18 cellular contexts compared by ENCODE assay signal in the genomic region with DNA sequence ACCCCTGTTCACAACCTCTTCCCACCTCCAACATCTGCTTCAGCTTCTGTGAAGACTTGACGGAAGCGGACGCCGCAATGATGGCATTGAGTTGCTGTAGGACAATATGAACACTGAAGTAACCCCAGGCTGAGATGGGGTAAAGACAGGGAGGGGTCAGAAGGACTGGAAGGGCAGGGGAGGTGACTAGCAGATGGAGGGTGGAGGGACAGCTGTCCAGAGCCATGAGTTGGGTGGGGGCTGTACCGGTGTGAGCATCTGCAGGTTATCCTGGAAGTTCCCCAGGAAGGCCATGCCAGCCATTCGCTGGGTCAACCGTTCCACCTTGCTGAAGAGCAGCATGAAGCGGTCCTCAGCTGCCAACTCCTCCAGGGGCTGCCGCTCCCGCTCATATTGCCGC. TPM values are rescaled to one million over a fixed set of nuclear protein-coding genes. Genes with fewer than 3 reads are reported as not detected.
A peak's percentile ranks its signal among the peaks of the same experiment; 100 is the strongest.
DNase-seq lines count a peak whose midpoint lies in the region; ATAC-seq lines count a peak whose summit lies in the region.
"Had no signal": no experiment of that assay in that cellular context is flagged by ENCODE, and none has a peak within 500 bp of the region (broad histone marks: within the 10 kb centered on the region; RNA-seq: fewer than 3 reads in every experiment).

No MANE protein-coding gene starts in this region.

- peak overlapping the region; percentile 44 to 70 for H3K27ac Mint-ChIP-seq in activated naive CD4-positive, alpha-beta T cell treated with anti-CD3 and anti-CD28 coated beads, Interleukin-2, amount 50 U/mL, for 72 hours
- peak overlapping the region; percentile 40 for H3K27ac Mint-ChIP-seq in activated CD4-positive, alpha-beta memory T cell treated with anti-CD3 and anti-CD28 coated beads, Interleukin-2, amount 10 ng/mL, durations not matched to agents 7 days and 5 days
- H3K27ac Mint-ChIP-seq in immature natural killer cell: peak overlapping the region in 4 of 6 donors; percentile 14 to 64 (median 59)
- peak overlapping the region; percentile 91 for H3K27ac Mint-ChIP-seq in stimulated activated effector memory CD8-positive, alpha-beta T cell treated with anti-CD3 and anti-CD28 coated beads, Interleukin-12 subunit alpha, Interleukin-12 subunit beta, amount 100 ng/mL, for 72 hours

- no peak for DNase-seq in activated naive CD4-positive, alpha-beta T cell treated with anti-CD3 and anti-CD28 coated beads, Interleukin-2, amount 50 U/mL, for 72 hours (ENCODE audit: low spot score in 2 of 2)
- DNase-seq in activated naive CD4-positive, alpha-beta T cell treated with Interleukin-2 at 50 U/mL for 16 hours: no peak
- no peak for DNase-seq in activated CD4-positive, alpha-beta memory T cell treated with anti-CD3 and anti-CD28 coated beads, Interleukin-2, amount 10 ng/mL, durations not matched to agents 7 days and 5 days
- DNase-seq in immature natural killer cell: no peak
- DNase-seq in stimulated activated effector memory CD8-positive, alpha-beta T cell treated with anti-CD3 and anti-CD28 coated beads, Interleukin-12 subunit alpha, Interleukin-12 subunit beta, amount 100 ng/mL, for 72 hours (ENCODE audit: low spot score in 2 of 2): no peak
- DNase-seq in MG63: no peak
- DNase-seq in HPDE6-E6E7 (ENCODE audit: extremely low spot score): no peak
- DNase-seq: anterior cingulate cortex; CD8-positive, alpha-beta T cell; DMS79 treated with DMSO at 0.1 percent for 48 hours; mesendoderm; NCI-H1417 treated with DMSO at 0.1 percent for 48 hours; NCI-H2171 treated with DMSO at 0.1 percent for 48 hours; nucleus accumbens; SHP77 treated with DMSO at 0.1 percent for 48 hours; stimulated activated CD4-positive, alpha-beta T cell treated with anti-CD3 and anti-CD28 coated beads, Interleukin-15, amount 100 ng/mL, for 24 hours; testis had no signal

- H3K27me3 ChIP-seq in MG63: no peaks in the 10 kb centered on the region
- H3K27me3 ChIP-seq: testis had no signal

- CTCF ChIA-PET in activated CD4-positive, alpha-beta memory T cell treated with anti-CD3 and anti-CD28 coated beads, Interleukin-2, amount 10 ng/mL, durations not matched to agents 7 days and 5 days (lab: Charles Lee): interaction anchor here (0.5 to 16.9 kb wide), 5 partner anchors 9 to 113 kb away, joined by 3 to 372 read pairs (median 5); a partner anchor contains a TSS

- H3K36me3 ChIP-seq in MG63: no peaks in the 10 kb centered on the region; the same call in 1 of the 2 replicates

- peaks cover 25% of the 10 kb centered on the region for H3K4me1 Mint-ChIP-seq in activated CD4-positive, alpha-beta memory T cell treated with anti-CD3 and anti-CD28 coated beads, Interleukin-2, amount 10 ng/mL, durations not matched to agents 7 days and 5 days
- peaks cover 26 to 28% of the 10 kb centered on the region in 2 donors for H3K4me1 Mint-ChIP-seq in immature natural killer cell
- H3K4me1 Mint-ChIP-seq in stimulated activated effector memory CD8-positive, alpha-beta T cell treated with anti-CD3 and anti-CD28 coated beads, Interleukin-12 subunit alpha, Interleukin-12 subunit beta, amount 100 ng/mL, for 72 hours: peaks cover 35% of the 10 kb centered on the region

- no peaks in the 10 kb centered on the region for H3K9me3 ChIP-seq in MG63
- H3K9me3 ChIP-seq: testis had no signal

- no peaks in the 10 kb centered on the region for H3K27me3 Mint-ChIP-seq in activated CD4-positive, alpha-beta memory T cell treated with anti-CD3 and anti-CD28 coated beads, Interleukin-2, amount 10 ng/mL, durations not matched to agents 7 days and 5 days
- peaks cover 0 to 1% (median under 1%) of the 10 kb centered on the region in 3 donors for H3K27me3 Mint-ChIP-seq in immature natural killer cell (ENCODE audit: low read depth in 3 of 3)

- H3K9me3 Mint-ChIP-seq in activated naive CD4-positive, alpha-beta T cell treated with anti-CD3 and anti-CD28 coated beads, Interleukin-2, amount 50 U/mL, for 72 hours: no peaks in the 10 kb centered on the region
- H3K9me3 Mint-ChIP-seq in activated CD4-positive, alpha-beta memory T cell treated with anti-CD3 and anti-CD28 coated beads, Interleukin-2, amount 10 ng/mL, durations not matched to agents 7 days and 5 days: no peaks in the 10 kb centered on the region
- H3K9me3 Mint-ChIP-seq in immature natural killer cell: no peaks in the 10 kb centered on the region
- H3K9me3 Mint-ChIP-seq in stimulated activated effector memory CD8-positive, alpha-beta T cell treated with anti-CD3 and anti-CD28 coated beads, Interleukin-12 subunit alpha, Interleukin-12 subunit beta, amount 100 ng/mL, for 72 hours: no peaks in the 10 kb centered on the region
- H3K9me3 Mint-ChIP-seq: CD8-positive, alpha-beta T cell had no signal

- POLR2A ChIA-PET in activated CD4-positive, alpha-beta memory T cell treated with anti-CD3 and anti-CD28 coated beads, Interleukin-2, amount 10 ng/mL, durations not matched to agents 7 days and 5 days (lab: Charles Lee): interaction anchor here (0.8 to 2.1 kb wide), 5 partner anchors 8 to 58 kb away, joined by 3 to 12 read pairs (median 4); a partner anchor contains a TSS

- H3K4me3 ChIP-seq in MG63: no peak overlapping the region
- H3K4me3 ChIP-seq: testis had no signal

- no peaks in the 10 kb centered on the region for H3K36me3 Mint-ChIP-seq in activated naive CD4-positive, alpha-beta T cell treated with anti-CD3 and anti-CD28 coated beads, Interleukin-2, amount 50 U/mL, for 72 hours
- peaks cover 42% of the 10 kb centered on the region for H3K36me3 Mint-ChIP-seq in activated CD4-positive, alpha-beta memory T cell treated with anti-CD3 and anti-CD28 coated beads, Interleukin-2, amount 10 ng/mL, durations not matched to agents 7 days and 5 days (ENCODE audit: low read depth)
- H3K36me3 Mint-ChIP-seq in immature natural killer cell: peaks cover 8 to 65% (median 11%) of the 10 kb centered on the region in 3 donors
- peaks cover 91% of the 10 kb centered on the region for H3K36me3 Mint-ChIP-seq in stimulated activated effector memory CD8-positive, alpha-beta T cell treated with anti-CD3 and anti-CD28 coated beads, Interleukin-12 subunit alpha, Interleukin-12 subunit beta, amount 100 ng/mL, for 72 hours

- H3K4me3 Mint-ChIP-seq in activated CD4-positive, alpha-beta memory T cell treated with anti-CD3 and anti-CD28 coated beads, Interleukin-2, amount 10 ng/mL, durations not matched to agents 7 days and 5 days: no peak overlapping the region
- H3K4me3 Mint-ChIP-seq in immature natural killer cell: no peak overlapping the region
- H3K4me3 Mint-ChIP-seq in stimulated activated effector memory CD8-positive, alpha-beta T cell treated with anti-CD3 and anti-CD28 coated beads, Interleukin-12 subunit alpha, Interleukin-12 subunit beta, amount 100 ng/mL, for 72 hours: no peak overlapping the region
- H3K4me3 Mint-ChIP-seq: CD8-positive, alpha-beta T cell had no signal

- no peak for ATAC-seq in activated naive CD4-positive, alpha-beta T cell treated with anti-CD3 and anti-CD28 coated beads, Interleukin-2, amount 50 U/mL, for 72 hours
- ATAC-seq in stimulated activated effector memory CD8-positive, alpha-beta T cell treated with anti-CD3 and anti-CD28 coated beads, Interleukin-12 subunit alpha, Interleukin-12 subunit beta, amount 100 ng/mL, for 72 hours: no peak
- ATAC-seq in GM18868 (IDR thresholded peaks at IDR 0.05; ENCODE audit: unreplicated experiment): no peak
- ATAC-seq: CD8-positive, alpha-beta T cell had no signal

RNA-seq across cellular contexts. Expression of a gene that starts 26.1 kb away (rescaled TPM):
- 10 to 100 TPM in 1 of 2 donors, 1 to 10 TPM in 1; 5.1 to 10.1 TPM for total RNA-seq in activated naive CD4-positive, alpha-beta T cell treated with anti-CD3 and anti-CD28 coated beads, Interleukin-2, amount 50 U/mL, for 72 hours
- 1 to 10 TPM; 8.0 to 8.7 TPM for total RNA-seq in activated CD4-positive, alpha-beta memory T cell treated with anti-CD3 and anti-CD28 coated beads, Interleukin-2, amount 10 ng/mL, durations not matched to agents 7 days and 5 days
- polyA plus RNA-seq in immature natural killer cell: 1 to 10 TPM; 2.4 to 3.2 (median 2.8) TPM
- 4.8 and 8.6 TPM in 2 replicates for total RNA-seq in MG63 (2014; rRNA removed; shearing (Covaris generic); ENCODE audit: low replicate concordance)

RNA-seq across cellular contexts. Expression of a gene that starts 44.0 kb away (rescaled TPM):
- under 1 TPM; 0.16 to 0.18 TPM for total RNA-seq in activated naive CD4-positive, alpha-beta T cell treated with anti-CD3 and anti-CD28 coated beads, Interleukin-2, amount 50 U/mL, for 72 hours
- not detected for total RNA-seq in activated CD4-positive, alpha-beta memory T cell treated with anti-CD3 and anti-CD28 coated beads, Interleukin-2, amount 10 ng/mL, durations not matched to agents 7 days and 5 days
- polyA plus RNA-seq in immature natural killer cell: not detected
- not detected in 2 replicates for total RNA-seq in MG63 (2014; rRNA removed; shearing (Covaris generic); ENCODE audit: low replicate concordance)

RNA-seq across cellular contexts. Expression of a gene that starts 57.8 kb away (rescaled TPM):
- total RNA-seq in activated naive CD4-positive, alpha-beta T cell treated with anti-CD3 and anti-CD28 coated beads, Interleukin-2, amount 50 U/mL, for 72 hours: 10 to 100 TPM; 25.9 to 27.6 TPM
- 10 to 100 TPM; 34.7 to 34.9 TPM for total RNA-seq in activated CD4-positive, alpha-beta memory T cell treated with anti-CD3 and anti-CD28 coated beads, Interleukin-2, amount 10 ng/mL, durations not matched to agents 7 days and 5 days
- 10 to 100 TPM; 11.0 to 22.7 (median 12.6) TPM for polyA plus RNA-seq in immature natural killer cell
- 8.8 and 12.8 TPM in 2 replicates for total RNA-seq in MG63 (2014; rRNA removed; shearing (Covaris generic); ENCODE audit: low replicate concordance)

Comparison
In these comparisons a context has a peak if more than half of its experiments do, and no peak if none do; other contexts are left out.
1. H3K27ac Mint-ChIP-seq: peak in every context shown above with its lines; median percentile 91 in stimulated activated effector memory CD8-positive, alpha-beta T cell treated with anti-CD3 and anti-CD28 coated beads, Interleukin-12 subunit alpha, Interleukin-12 subunit beta, amount 100 ng/mL, for 72 hours; 59 in immature natural killer cell; 57 in activated naive CD4-positive, alpha-beta T cell treated with anti-CD3 and anti-CD28 coated beads, Interleukin-2, amount 50 U/mL, for 72 hours; 40 in activated CD4-positive, alpha-beta memory T cell treated with anti-CD3 and anti-CD28 coated beads, Interleukin-2, amount 10 ng/mL, durations not matched to agents 7 days and 5 days.